Comparison of ENCODE assay signal across 1 cellular context in genomic region chr6:11233936-11234573, GRCh38.
TF ChIP-seq lines count a peak whose summit lies in the region.

No MANE protein-coding gene starts in this region.

TF ChIP-seq in SK-N-SH, 30 proteins besides CTCF, POLR2A, EP300 and RAD21 (continued from another document):
- peak; percentile 48; the same call in 1 of the 2 replicates for TF ChIP-seq POLR2AphosphoS5 (IDR thresholded peaks at IDR 0.05; ENCODE audit: low read depth, low read length)
- TF ChIP-seq RXRA (IDR thresholded peaks at IDR 0.05; ENCODE audit: borderline replicate concordance, low read depth): no peak
- TF ChIP-seq IRF3 (IDR thresholded peaks at IDR 0.05; ENCODE audit: low read depth, low read length): no peak
- no peak for TF ChIP-seq USF1 (IDR thresholded peaks at IDR 0.05; ENCODE audit: borderline replicate concordance, low read depth)
- no peak for TF ChIP-seq ZBTB33 (IDR thresholded peaks at IDR 0.05; ENCODE audit: borderline replicate concordance, low read depth)
- no peak for TF ChIP-seq NRF1 (IDR thresholded peaks at IDR 0.05; ENCODE audit: low read depth, low read length)
- no peak for TF ChIP-seq FOXM1 (IDR thresholded peaks at IDR 0.05; ENCODE audit: low read depth)
- TF ChIP-seq JUND (IDR thresholded peaks at IDR 0.05): peak; percentile 70
- TF ChIP-seq RCOR1 (IDR thresholded peaks at IDR 0.05; ENCODE audit: low read length): no peak
- peak; percentile 81 for TF ChIP-seq TCF12 (IDR thresholded peaks at IDR 0.05)
- TF ChIP-seq NFIC (IDR thresholded peaks at IDR 0.05; ENCODE audit: borderline replicate concordance): peak; percentile 33; the same call in 1 of the 2 replicates
TF ChIP-seq in SK-N-SH: peak in this region for 7.
